ENCODE assay signal across 2 cellular contexts in the genomic region with DNA sequence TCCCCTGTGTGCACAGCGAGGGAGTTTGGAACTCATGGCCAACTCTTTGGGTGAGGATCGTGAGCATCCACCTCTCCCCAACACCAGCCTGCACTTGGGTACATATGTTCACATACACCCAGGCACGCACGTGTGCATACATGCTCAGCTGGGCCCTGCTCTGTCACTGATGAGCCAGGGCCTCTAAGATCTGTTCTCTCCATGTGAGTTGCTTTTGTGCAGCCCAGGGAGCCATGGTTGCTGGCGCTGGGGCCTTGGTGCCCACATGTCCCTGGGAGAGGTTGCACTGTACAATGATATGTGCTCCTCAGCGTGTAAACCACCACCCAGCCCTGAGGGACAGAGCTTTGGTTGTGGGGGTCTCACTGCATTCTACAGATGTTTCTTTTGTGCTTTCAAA.
TF ChIP-seq lines count a peak whose summit lies in the region.

No MANE protein-coding gene starts in this region.

TF ChIP-seq in IMR-90, 13 proteins besides CTCF, POLR2A, EP300 and RAD21:
- no peak for TF ChIP-seq USF2 (IDR thresholded peaks at IDR 0.05; ENCODE audit: low read depth, low read length)
- TF ChIP-seq RCOR1 (IDR thresholded peaks at IDR 0.05; ENCODE audit: insufficient replicate concordance, low read length) = no peak
- no peak for TF ChIP-seq NFE2L2 (IDR thresholded peaks at IDR 0.05; ENCODE audit: low read depth, low read length)
- no peak for TF ChIP-seq BHLHE40 (IDR thresholded peaks at IDR 0.05; ENCODE audit: low read depth, low read length)
- no peak for TF ChIP-seq MAZ (IDR thresholded peaks at IDR 0.05; ENCODE audit: borderline replicate concordance, low read depth, low read length)
- TF ChIP-seq MAFK (IDR thresholded peaks at IDR 0.05; ENCODE audit: low read depth, low read length) = no peak

TF ChIP-seq in GM23338, 12 proteins besides CTCF, POLR2A, EP300 and RAD21:
- TF ChIP-seq EZH2phosphoT487 (IDR thresholded peaks at IDR 0.05; ENCODE audit: unreplicated experiment) = no peak
- TF ChIP-seq CREB1 (CRISPR knock-in tag; IDR thresholded peaks at IDR 0.05; ENCODE audit: low read depth) = no peak
- TF ChIP-seq EZH2 (IDR thresholded peaks at IDR 0.05; ENCODE audit: low read depth, unreplicated experiment) = no peak
- TF ChIP-seq ZNF114 (CRISPR knock-in tag; IDR thresholded peaks at IDR 0.05) = no peak
- TF ChIP-seq STAT1 (IDR thresholded peaks at IDR 0.05; ENCODE audit: unreplicated experiment) = no peak
- no peak for TF ChIP-seq ZNF331 (CRISPR knock-in tag; IDR thresholded peaks at IDR 0.05; ENCODE audit: low read depth)
- no peak for TF ChIP-seq JUNB (IDR thresholded peaks at IDR 0.05; ENCODE audit: unreplicated experiment)
- no peak for TF ChIP-seq REST (IDR thresholded peaks at IDR 0.05; ENCODE audit: unreplicated experiment)
- TF ChIP-seq ETS1 (IDR thresholded peaks at IDR 0.05) = no peak
- no peak for TF ChIP-seq ZNF462 (CRISPR knock-in tag; IDR thresholded peaks at IDR 0.05)
- no peak for TF ChIP-seq POLR2AphosphoS5 (IDR thresholded peaks at IDR 0.05; ENCODE audit: low read depth)
- TF ChIP-seq NANOG (IDR thresholded peaks at IDR 0.05; ENCODE audit: borderline replicate concordance) = no peak
TF ChIP-seq in GM23338: peak in this region for 0.
